Comparison of ENCODE assay signal across 8 cellular contexts in the genomic region with DNA sequence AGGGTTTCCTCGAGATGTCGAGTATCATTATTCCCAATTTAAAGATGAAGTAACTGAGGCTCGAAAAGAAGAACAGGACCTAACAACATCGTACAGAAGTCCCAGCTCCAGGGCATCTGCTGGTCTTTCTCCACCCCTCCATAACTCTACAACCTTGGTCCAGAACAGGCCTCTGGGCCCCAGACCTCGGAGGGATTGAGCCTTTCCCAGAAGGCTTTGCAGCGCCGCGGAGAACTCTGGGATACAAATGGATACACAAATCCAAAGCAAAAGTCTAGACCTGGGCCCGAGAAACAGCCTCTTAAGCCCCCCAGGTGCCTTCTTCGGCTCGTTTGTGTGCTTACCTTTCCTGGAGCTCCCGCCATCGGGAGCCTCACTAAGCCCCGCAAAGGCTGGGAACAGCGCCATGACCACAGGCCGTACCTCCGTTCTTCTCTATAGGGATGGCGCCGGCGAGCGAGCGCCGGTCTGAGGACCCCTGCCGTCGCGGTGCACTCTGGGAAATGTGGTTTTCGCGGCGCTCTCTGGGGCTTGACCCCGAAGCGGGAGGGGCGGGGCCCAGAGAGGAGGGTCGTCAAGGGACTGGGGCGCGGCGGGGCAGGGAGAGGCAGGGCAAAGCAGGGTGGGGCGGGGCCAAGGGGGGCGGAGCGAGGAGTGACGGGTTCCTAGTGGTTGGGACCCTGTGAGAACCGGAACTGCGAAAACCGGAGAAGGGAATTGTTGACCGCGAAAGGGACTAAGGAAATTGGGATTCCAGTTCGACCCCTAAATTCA. TPM values are rescaled to one million over a fixed set of nuclear protein-coding genes. Genes with fewer than 3 reads are reported as not detected.
A peak's percentile ranks its signal among the peaks of the same experiment; 100 is the strongest.
DNase-seq lines count a peak whose midpoint lies in the region; ATAC-seq and TF ChIP-seq lines count a peak whose summit lies in the region.

A gene with protein sequence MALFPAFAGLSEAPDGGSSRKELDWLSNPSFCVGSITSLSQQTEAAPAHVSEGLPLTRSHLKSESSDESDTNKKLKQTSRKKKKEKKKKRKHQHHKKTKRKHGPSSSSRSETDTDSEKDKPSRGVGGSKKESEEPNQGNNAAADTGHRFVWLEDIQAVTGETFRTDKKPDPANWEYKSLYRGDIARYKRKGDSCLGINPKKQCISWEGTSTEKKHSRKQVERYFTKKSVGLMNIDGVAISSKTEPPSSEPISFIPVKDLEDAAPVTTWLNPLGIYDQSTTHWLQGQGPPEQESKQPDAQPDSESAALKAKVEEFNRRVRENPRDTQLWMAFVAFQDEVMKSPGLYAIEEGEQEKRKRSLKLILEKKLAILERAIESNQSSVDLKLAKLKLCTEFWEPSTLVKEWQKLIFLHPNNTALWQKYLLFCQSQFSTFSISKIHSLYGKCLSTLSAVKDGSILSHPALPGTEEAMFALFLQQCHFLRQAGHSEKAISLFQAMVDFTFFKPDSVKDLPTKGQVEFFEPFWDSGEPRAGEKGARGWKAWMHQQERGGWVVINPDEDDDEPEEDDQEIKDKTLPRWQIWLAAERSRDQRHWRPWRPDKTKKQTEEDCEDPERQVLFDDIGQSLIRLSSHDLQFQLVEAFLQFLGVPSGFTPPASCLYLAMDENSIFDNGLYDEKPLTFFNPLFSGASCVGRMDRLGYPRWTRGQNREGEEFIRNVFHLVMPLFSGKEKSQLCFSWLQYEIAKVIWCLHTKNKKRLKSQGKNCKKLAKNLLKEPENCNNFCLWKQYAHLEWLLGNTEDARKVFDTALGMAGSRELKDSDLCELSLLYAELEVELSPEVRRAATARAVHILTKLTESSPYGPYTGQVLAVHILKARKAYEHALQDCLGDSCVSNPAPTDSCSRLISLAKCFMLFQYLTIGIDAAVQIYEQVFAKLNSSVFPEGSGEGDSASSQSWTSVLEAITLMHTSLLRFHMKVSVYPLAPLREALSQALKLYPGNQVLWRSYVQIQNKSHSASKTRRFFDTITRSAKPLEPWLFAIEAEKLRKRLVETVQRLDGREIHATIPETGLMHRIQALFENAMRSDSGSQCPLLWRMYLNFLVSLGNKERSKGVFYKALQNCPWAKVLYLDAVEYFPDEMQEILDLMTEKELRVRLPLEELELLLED (minus strand): TSS at position 445 of the 774 bp plus-strand sequence. CDS start 37 bp downstream, at position 408.

- DNase-seq in AG08395 (ENCODE audit: low spot score) (peak; percentile 97), NCI-H2227 (lab: John Stamatoyannopoulos, UW; ENCODE audit: unreplicated experiment) (peak; percentile 99), T47D (ENCODE audit: low read depth in 1 of 2, low spot score in 1 of 2) (peak; percentile 77 to 99)

- ATAC-seq in GM18909 (IDR thresholded peaks at IDR 0.05; ENCODE audit: poor library complexity, unreplicated experiment) (peak; percentile 96), HG03159 (IDR thresholded peaks at IDR 0.05; ENCODE audit: unreplicated experiment) (peak; percentile 93)

- TF ChIP-seq CTCF in VCaP (conservative IDR thresholded peaks at IDR 0.05): no peak

- in situ Hi-C loops in T47D (cut with HindIII; ENCODE audit: low pct_unique_long_range_greater_than_20kb, low sequenced_read_pairs): no loop called here

- no peaks in the 10 kb centered on the region for H3K36me3 ChIP-seq in skeletal muscle tissue (ENCODE audit: control insufficient read depth in 3 of 3, insufficient read depth in 3 of 3, low read length in 3 of 3)

- H3K9me3 ChIP-seq in iPS-18c (ENCODE audit: control insufficient read depth, insufficient read depth, low read length) (no peaks in the 10 kb centered on the region), skeletal muscle tissue (ENCODE audit: control insufficient read depth in 3 of 3, low read length in 3 of 3) (no peaks in the 10 kb centered on the region)

- H3K4me1 ChIP-seq in skeletal muscle tissue (ENCODE audit: control insufficient read depth in 3 of 3, insufficient read depth in 3 of 3, low read length in 3 of 3): peaks cover 5 to 12% (median 8%) of the 10 kb centered on the region in 3 donors

- peak within 1 kb of the TSS; percentile 89 to 93 (median 92) for H3K9ac ChIP-seq in skeletal muscle tissue (ENCODE audit: low read depth in 1 of 3, low read length in 3 of 3)

- H3K27me3 ChIP-seq in skeletal muscle tissue (ENCODE audit: control insufficient read depth in 3 of 3, insufficient read depth in 3 of 3, low read length in 3 of 3): peaks cover 0 to 4% (median 0%) of the 10 kb centered on the region in 3 donors

- H3K4me3 ChIP-seq in iPS-18c (ENCODE audit: insufficient read depth, low read depth, low read length): peak within 1 kb of the TSS; percentile 93
- peak within 1 kb of the TSS; percentile 85 to 91 (median 91) for H3K4me3 ChIP-seq in skeletal muscle tissue (ENCODE audit: low read length in 3 of 3)

- H3K27ac ChIP-seq in VCaP (peak within 1 kb of the TSS; percentile 90), skeletal muscle tissue (ENCODE audit: low read depth, low read length) (peak within 1 kb of the TSS; percentile 80)

RNA-seq across cellular contexts. Expression of the gene that starts here (rescaled TPM):
- 14.6 TPM for total RNA-seq in skeletal muscle tissue

Comparison
In these comparisons a context has a peak if more than half of its experiments do, and no peak if none do; other contexts are left out.
1. Peak in every context shown above with its lines: DNase-seq, ATAC-seq, H3K4me3 ChIP-seq and H3K27ac ChIP-seq.